ENCODE assay signal across 9 cellular contexts in the genomic region with DNA sequence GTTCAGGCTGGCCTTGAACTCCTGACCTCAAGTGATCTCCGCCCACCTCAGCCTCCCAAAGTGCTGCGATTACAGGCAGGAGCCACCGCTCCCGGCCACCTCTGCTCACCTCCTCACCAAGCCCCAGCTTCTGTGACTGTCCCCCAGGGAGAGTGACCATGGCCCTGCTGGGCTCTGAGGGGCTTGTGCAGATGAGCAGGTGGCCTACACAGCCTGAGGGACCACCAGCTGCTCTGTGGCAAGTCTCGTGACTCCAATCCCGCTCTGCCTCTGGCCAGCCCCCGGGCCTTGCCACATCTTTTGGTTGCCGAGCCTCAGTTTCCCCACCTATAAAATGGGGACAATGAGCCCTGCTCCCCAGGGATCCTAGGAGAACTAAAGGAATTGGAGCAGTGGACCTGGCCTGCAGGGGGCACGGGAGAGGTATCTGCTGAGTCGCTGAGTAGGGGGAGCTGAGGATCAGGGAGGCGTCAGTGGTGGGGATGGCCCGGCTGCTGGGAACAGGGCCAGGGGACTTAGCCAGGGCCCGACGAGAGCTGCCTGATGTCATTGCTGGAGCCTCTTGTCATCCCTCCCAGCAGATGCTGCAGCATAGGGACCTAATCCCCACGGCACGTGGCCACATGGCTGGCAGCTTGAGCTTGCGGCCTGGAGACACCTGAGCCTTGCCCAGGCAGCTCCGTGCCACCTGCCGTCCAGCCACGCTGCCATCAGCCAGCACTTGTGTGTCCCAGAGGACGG.
DNase-seq lines count a peak whose midpoint lies in the region; ATAC-seq and TF ChIP-seq lines count a peak whose summit lies in the region.
"Had no signal": no experiment of that assay in that cellular context is flagged by ENCODE, and none has a peak within 500 bp of the region (broad histone marks: within the 10 kb centered on the region; RNA-seq: fewer than 3 reads in every experiment).

No MANE protein-coding gene starts in this region.

- H3K27me3 Mint-ChIP-seq in HFFc6 (ENCODE audit: insufficient read depth) = no peaks in the 10 kb centered on the region; the same call in none of the 2 replicates
- no peaks in the 10 kb centered on the region for H3K27me3 Mint-ChIP-seq in naive thymus-derived CD4-positive, alpha-beta T cell

- H3K27me3 ChIP-seq in A673 (replicated peaks; ENCODE audit: insufficient read depth, low read depth, low read length, poor library complexity) = no peaks in the 10 kb centered on the region
- no peaks in the 10 kb centered on the region for H3K27me3 ChIP-seq in naive thymus-derived CD4-positive, alpha-beta T cell (ENCODE audit: control insufficient read depth in 2 of 2, insufficient read depth in 2 of 2, low read length in 2 of 2)

- peaks cover 27% of the 10 kb centered on the region for H3K4me1 Mint-ChIP-seq in HFFc6 (ENCODE audit: low read depth)
- peaks cover 13 to 26% (median 19%) of the 10 kb centered on the region in 7 donors for H3K4me1 Mint-ChIP-seq in naive thymus-derived CD4-positive, alpha-beta T cell

- H3K4me3 ChIP-seq in A673 (ENCODE audit: low read depth, low read length, poor library complexity, severe bottlenecking) (no peak overlapping the region), astrocyte of the cerebellum (ENCODE audit: low read depth, low read length) (no peak overlapping the region)
- H3K4me3 ChIP-seq in naive thymus-derived CD4-positive, alpha-beta T cell (ENCODE audit: low read length) = no peak overlapping the region

- ATAC-seq in naive thymus-derived CD4-positive, alpha-beta T cell = no peak
- no peak for ATAC-seq in GM18870 (IDR thresholded peaks at IDR 0.05; ENCODE audit: unreplicated experiment)

- no peaks in the 10 kb centered on the region for H3K36me3 ChIP-seq in A673 (ENCODE audit: insufficient read depth, low read length, poor library complexity, severe bottlenecking)
- H3K36me3 ChIP-seq in naive thymus-derived CD4-positive, alpha-beta T cell (ENCODE audit: control insufficient read depth in 2 of 3, insufficient read depth in 3 of 3, low read length in 3 of 3) = no peaks in the 10 kb centered on the region

- TF ChIP-seq CTCF in A673 (conservative IDR thresholded peaks at IDR 0.05; ENCODE audit: low read depth, low read length) (no peak), HFFc6 (IDR thresholded peaks at IDR 0.05) (peak; percentile 5; the same call in 1 of the 2 replicates), astrocyte of the cerebellum (IDR thresholded peaks at IDR 0.05; ENCODE audit: low read depth, low read length, missing control alignments) (peak; percentile 8)

- peaks cover 7% of the 10 kb centered on the region for H3K4me1 ChIP-seq in A673 (ENCODE audit: insufficient read depth, low read length, poor library complexity, severe bottlenecking)
- peaks cover 10 to 12% of the 10 kb centered on the region in 2 donors for H3K4me1 ChIP-seq in naive thymus-derived CD4-positive, alpha-beta T cell (ENCODE audit: control insufficient read depth in 2 of 2, insufficient read depth in 2 of 2, low read length in 2 of 2)

- no peak for DNase-seq in A673 (ENCODE audit: low spot score)
- no peak for DNase-seq in HFFc6
- DNase-seq in astrocyte of the cerebellum (ENCODE audit: low read depth) = no peak
- peak; percentile 68 for DNase-seq in medulla oblongata (ENCODE audit: extremely low spot score)
- no peak for DNase-seq in NCI-H510A treated with DMSO at 0.1 percent for 48 hours (lab: John Stamatoyannopoulos, UW)
- DNase-seq in naive thymus-derived CD4-positive, alpha-beta T cell = no peak
- DNase-seq in SKM-1 treated with dmso at 0.1 percent for 144 hours (lab: John Stamatoyannopoulos, UW; ENCODE audit: unreplicated experiment) = no peak

- H3K9me3 ChIP-seq in A673 (ENCODE audit: low read depth, low read length, poor library complexity, severe bottlenecking) = no peaks in the 10 kb centered on the region
- H3K9me3 ChIP-seq in naive thymus-derived CD4-positive, alpha-beta T cell (ENCODE audit: control insufficient read depth in 2 of 3, low read length in 3 of 3) = no peaks in the 10 kb centered on the region

- in situ Hi-C loops in astrocyte of the cerebellum (cut with HindIII; ENCODE audit: low sequenced_read_pairs) = no loop called here

- POLR2A ChIA-PET in A673 (lab: Charles Lee; ENCODE audit: low non-redundant PET) = no interaction called here
- POLR2A ChIA-PET in naive thymus-derived CD4-positive, alpha-beta T cell (lab: Charles Lee) = interaction anchor here (1.4 to 4.4 kb wide), 3 partner anchors 8 to 73 kb away, joined by 4 to 67 read pairs (median 4); partner anchors contain the start of gene GADD45B

- no peak overlapping the region for H3K4me3 Mint-ChIP-seq in HFFc6
- no peak overlapping the region for H3K4me3 Mint-ChIP-seq in naive thymus-derived CD4-positive, alpha-beta T cell
- H3K4me3 Mint-ChIP-seq: mesothelial cell of epicardium had no signal

- no peak overlapping the region for H3K27ac Mint-ChIP-seq in HFFc6
- H3K27ac Mint-ChIP-seq in naive thymus-derived CD4-positive, alpha-beta T cell = peak overlapping the region in 1 of 9 donors; percentile 31
- H3K27ac Mint-ChIP-seq: mesothelial cell of epicardium had no signal

- peak overlapping the region; percentile 65 for H3K27ac ChIP-seq in A673 (ENCODE audit: low read depth, low read length, poor library complexity, severe bottlenecking)
- no peak overlapping the region for H3K27ac ChIP-seq in naive thymus-derived CD4-positive, alpha-beta T cell (ENCODE audit: low read depth, low read length)

- 0 out of 2 replicates have a peak, but pooled peaks cover 4% of the 10 kb centered on the region for H3K36me3 Mint-ChIP-seq in HFFc6 (ENCODE audit: low read depth)
- no peaks in the 10 kb centered on the region for H3K36me3 Mint-ChIP-seq in naive thymus-derived CD4-positive, alpha-beta T cell
- H3K36me3 Mint-ChIP-seq: mesothelial cell of epicardium had no signal

- no TSS peak for BruUV-seq in A673 (replicated peaks; lab: Mats Ljungman, UMichigan)

- CTCF ChIA-PET in A673 (lab: Charles Lee) = no interaction called here
- CTCF ChIA-PET in naive thymus-derived CD4-positive, alpha-beta T cell (lab: Charles Lee) = no interaction called here

- peaks cover 4% of the 10 kb centered on the region; the same call in 1 of the 2 replicates for H3K9me3 Mint-ChIP-seq in HFFc6
- peaks cover 0 to 6% (median 0%) of the 10 kb centered on the region in 11 donors for H3K9me3 Mint-ChIP-seq in naive thymus-derived CD4-positive, alpha-beta T cell
- H3K9me3 Mint-ChIP-seq: mesothelial cell of epicardium had no signal

- intact Hi-C loops in A673 (cut with micrococcal nuclease; ENCODE audit: unreplicated experiment) = no loop called here
- intact Hi-C loops in naive thymus-derived CD4-positive, alpha-beta T cell (cut with micrococcal nuclease) = no loop called here
